8 cellular contexts compared by ENCODE assay signal in the genomic region with DNA sequence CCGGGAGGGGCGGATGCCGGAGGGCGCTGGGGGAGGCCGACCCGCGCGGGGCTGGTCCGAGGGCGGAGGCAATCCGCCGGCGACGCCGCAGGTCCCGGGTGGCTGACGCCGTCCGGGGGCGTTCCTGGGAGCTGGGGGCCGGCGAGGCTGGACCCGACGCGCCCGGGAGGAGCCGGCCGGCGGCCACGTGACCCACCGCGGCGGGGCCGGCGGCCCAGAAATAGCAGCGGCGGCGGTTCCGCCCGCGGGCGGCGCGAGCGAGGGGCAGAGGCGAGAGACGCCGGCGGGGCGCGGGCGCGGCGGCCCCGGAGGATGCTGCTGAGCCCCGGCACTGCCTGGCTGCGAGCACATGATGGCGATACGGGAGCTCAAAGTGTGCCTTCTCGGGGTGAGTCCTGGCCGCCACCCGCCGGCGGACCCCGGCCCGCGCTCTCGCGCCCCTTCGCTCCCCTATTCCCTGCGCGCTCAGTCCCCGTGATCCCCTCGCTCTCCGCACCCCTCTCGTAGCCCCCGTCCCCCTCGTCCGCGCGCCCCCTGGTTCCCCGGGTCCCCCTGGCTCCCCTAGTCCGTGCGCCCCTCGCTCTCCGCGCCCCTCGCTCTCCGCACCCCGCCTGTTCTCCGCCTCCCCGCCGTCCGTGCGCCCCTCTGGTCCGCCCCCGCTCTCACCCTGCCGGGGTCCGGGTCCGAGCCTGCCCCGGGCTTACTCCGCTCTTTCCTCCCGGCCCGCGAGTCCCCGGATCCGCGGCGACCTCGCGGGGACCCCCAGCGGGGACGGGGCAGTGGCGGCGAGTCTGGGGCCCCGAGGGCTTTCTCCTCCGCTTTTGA. TPM values are rescaled to one million over a fixed set of nuclear protein-coding genes. Genes with fewer than 3 reads are reported as not detected.
DNase-seq lines count a peak whose midpoint lies in the region; ATAC-seq and TF ChIP-seq lines count a peak whose summit lies in the region.

A gene with protein sequence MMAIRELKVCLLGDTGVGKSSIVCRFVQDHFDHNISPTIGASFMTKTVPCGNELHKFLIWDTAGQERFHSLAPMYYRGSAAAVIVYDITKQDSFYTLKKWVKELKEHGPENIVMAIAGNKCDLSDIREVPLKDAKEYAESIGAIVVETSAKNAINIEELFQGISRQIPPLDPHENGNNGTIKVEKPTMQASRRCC (plus strand): TSS at position 245 of the 825 bp plus-strand sequence. CDS start 105 bp downstream, at position 350.

- no peaks in the 10 kb centered on the region for H3K36me3 ChIP-seq in esophagus squamous epithelium
- H3K36me3 ChIP-seq in transverse colon: no peaks in the 10 kb centered on the region

- H3K4me1 ChIP-seq in esophagus squamous epithelium (peaks cover 18 to 65% (median 28%) of the 10 kb centered on the region in 3 donors), mononuclear cell (ENCODE audit: insufficient read depth, low read length) (peaks cover 65% of the 10 kb centered on the region), transverse colon (peaks cover 0 to 41% (median 27%) of the 10 kb centered on the region in 4 donors)

- TF ChIP-seq EP300 in transverse colon (IDR thresholded peaks at IDR 0.05; ENCODE audit: low read depth): no peak

- intact Hi-C loops in esophagus squamous epithelium (cut with DNase I): no loop called here
- intact Hi-C loops in transverse colon (cut with DNase I; ENCODE audit: low total_unique reads): loop anchor here (10.0 kb wide), 2 partner anchors 97 to 237 kb away; no protein-coding TSS in a partner anchor

- H3K27me3 ChIP-seq in esophagus squamous epithelium (no peaks in the 10 kb centered on the region), mononuclear cell (ENCODE audit: insufficient read depth, low read length) (peaks cover 7% of the 10 kb centered on the region), transverse colon (peaks cover 43% of the 10 kb centered on the region)

- in situ Hi-C loops in transverse colon (cut with MboI; ENCODE audit: low pct_ligation_motif_present in 1 of 4, low pct_unique_long_range_greater_than_20kb in 1 of 4, low sequenced_read_pairs in 3 of 4): no loop called here

- WGBS in esophagus squamous epithelium, 2 donors: 0% methylated on average over 16 to 21 of the region's 117 CpGs
- WGBS in transverse colon (ENCODE audit: low coverage in 1 of 2), 2 donors: 3% methylated on average over 38 of the region's 117 CpGs; no CpG with 5 or more reads in 1 of the 2 donors

- H3K9me3 ChIP-seq in esophagus squamous epithelium (no peaks in the 10 kb centered on the region), mononuclear cell (ENCODE audit: low read depth, low read length) (no peaks in the 10 kb centered on the region), transverse colon (no peaks in the 10 kb centered on the region)

- DNase-seq in AG08396 (ENCODE audit: low spot score) (peak; percentile 95), UCSD-AML1 (lab: John Stamatoyannopoulos, UW; ENCODE audit: unreplicated experiment) (peak; percentile 77), esophagus squamous epithelium (lab: John Stamatoyannopoulos, UW) (peak; percentile 12), transverse colon (peak; percentile 74), NCI-H2107 (lab: John Stamatoyannopoulos, UW) (no peak)

- TF ChIP-seq CTCF in GM12875 (IDR thresholded peaks at IDR 0.05; ENCODE audit: borderline replicate concordance, insufficient read depth, low read depth, low read length) (0 out of 2 replicates have a peak, but pooled peaks have one; percentile 11), esophagus squamous epithelium (IDR thresholded peaks at IDR 0.05) (peak in 1 of 6 experiments; percentile 9), transverse colon (IDR thresholded peaks at IDR 0.05) (no peak)

- H3K4me3 ChIP-seq in GM12875 (ENCODE audit: low read depth, low read length) (peak within 1 kb of the TSS; percentile 97), esophagus squamous epithelium (peak within 1 kb of the TSS; percentile 64 to 92 (median 86)), mononuclear cell (ENCODE audit: low read length) (peak within 1 kb of the TSS; percentile 67), transverse colon (peak within 1 kb of the TSS; percentile 61 to 84 (median 76))

- H3K27ac ChIP-seq in esophagus squamous epithelium (peak within 1 kb of the TSS; percentile 88 to 92 (median 90)), transverse colon (peak within 1 kb of the TSS; percentile 87 to 94 (median 90))

- ATAC-seq in HG03103 (IDR thresholded peaks at IDR 0.05; ENCODE audit: low read depth, unreplicated experiment): peak; percentile 41

- TF ChIP-seq POLR2A in esophagus squamous epithelium (IDR thresholded peaks at IDR 0.05) (peak in 2 of 4 donors; percentile 81 to 89), transverse colon (IDR thresholded peaks at IDR 0.05) (peak; percentile 38)

RNA-seq across cellular contexts. Expression of the gene that starts here (rescaled TPM):
- total RNA-seq in esophagus squamous epithelium: 10 to 100 TPM; 17.4 to 76.0 (median 45.0) TPM
- total RNA-seq in mononuclear cell: 47.8 TPM
- total RNA-seq in transverse colon: 10 to 100 TPM; 13.1 to 18.4 (median 16.9) TPM
